1 cellular context compared by ENCODE assay signal in the genomic region with DNA sequence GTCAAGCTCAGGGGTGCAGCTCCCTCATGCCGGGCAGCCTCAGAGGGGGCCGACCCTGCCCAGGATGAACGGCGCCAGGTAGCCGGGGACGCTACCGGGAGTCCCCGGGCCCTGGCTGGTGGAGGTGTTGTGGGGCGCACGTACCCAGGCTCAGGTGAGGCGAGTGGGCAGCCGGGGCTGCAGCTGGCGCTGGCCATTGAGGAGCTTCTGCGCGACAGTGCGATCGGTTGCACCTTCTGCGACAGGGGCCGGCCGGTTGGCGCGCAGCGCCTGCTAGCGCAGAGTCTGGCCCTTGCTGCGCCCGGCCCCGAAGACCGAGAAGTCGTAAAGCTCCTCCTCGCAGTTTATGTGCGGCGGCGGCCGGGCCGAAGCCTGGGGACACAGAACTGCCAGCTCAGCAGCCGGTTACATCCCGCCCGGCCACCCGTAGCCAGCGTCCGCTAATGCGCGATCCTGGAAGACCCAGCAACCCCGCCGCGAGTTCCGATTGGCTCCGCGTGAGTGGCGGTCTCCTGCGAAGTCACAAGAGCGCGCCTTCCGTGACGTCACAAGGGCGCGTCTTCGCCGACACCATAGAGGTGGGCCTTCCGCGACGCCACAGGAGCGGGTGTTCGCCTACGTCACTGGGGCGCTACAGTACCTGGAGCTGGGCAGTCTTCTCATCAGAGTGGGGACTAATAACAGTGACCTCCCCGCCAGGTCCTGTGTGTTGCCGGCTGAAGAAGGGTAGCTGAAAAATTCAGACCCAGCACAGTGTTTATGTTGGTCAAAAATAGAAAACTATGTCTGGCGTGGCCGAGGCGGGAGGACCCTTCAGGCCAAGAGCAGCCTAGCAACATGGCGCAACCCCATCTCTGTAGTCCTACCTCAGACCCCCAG.
TF ChIP-seq lines count a peak whose summit lies in the region.

No MANE protein-coding gene starts in this region.

TF ChIP-seq in HepG2, 621 proteins besides CTCF, POLR2A, EP300 and RAD21 (continued from another document and continues in another):
- TF ChIP-seq, protein P1, sequence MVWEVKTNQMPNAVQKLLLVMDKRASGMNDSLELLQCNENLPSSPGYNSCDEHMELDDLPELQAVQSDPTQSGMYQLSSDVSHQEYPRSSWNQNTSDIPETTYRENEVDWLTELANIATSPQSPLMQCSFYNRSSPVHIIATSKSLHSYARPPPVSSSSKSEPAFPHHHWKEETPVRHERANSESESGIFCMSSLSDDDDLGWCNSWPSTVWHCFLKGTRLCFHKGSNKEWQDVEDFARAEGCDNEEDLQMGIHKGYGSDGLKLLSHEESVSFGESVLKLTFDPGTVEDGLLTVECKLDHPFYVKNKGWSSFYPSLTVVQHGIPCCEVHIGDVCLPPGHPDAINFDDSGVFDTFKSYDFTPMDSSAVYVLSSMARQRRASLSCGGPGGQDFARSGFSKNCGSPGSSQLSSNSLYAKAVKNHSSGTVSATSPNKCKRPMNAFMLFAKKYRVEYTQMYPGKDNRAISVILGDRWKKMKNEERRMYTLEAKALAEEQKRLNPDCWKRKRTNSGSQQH (CRISPR knock-in tag; IDR thresholded peaks at IDR 0.05; ENCODE audit: low read depth) = peak; percentile 72; the same call in 1 of the 2 replicates
- TF ChIP-seq ZC3H13 (CRISPR knock-in tag; IDR thresholded peaks at IDR 0.05) = peak; percentile 42; the same call in 1 of the 2 replicates
- TF ChIP-seq PHF20 (CRISPR knock-in tag; IDR thresholded peaks at IDR 0.05) = peak; percentile 97
- 0 out of 2 replicates have a peak, but pooled peaks have one; percentile 72 for TF ChIP-seq ZFP1 (CRISPR knock-in tag; IDR thresholded peaks at IDR 0.05)
- TF ChIP-seq, protein P2, sequence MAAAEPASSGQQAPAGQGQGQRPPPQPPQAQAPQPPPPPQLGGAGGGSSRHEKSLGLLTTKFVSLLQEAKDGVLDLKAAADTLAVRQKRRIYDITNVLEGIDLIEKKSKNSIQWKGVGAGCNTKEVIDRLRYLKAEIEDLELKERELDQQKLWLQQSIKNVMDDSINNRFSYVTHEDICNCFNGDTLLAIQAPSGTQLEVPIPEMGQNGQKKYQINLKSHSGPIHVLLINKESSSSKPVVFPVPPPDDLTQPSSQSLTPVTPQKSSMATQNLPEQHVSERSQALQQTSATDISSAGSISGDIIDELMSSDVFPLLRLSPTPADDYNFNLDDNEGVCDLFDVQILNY (CRISPR knock-in tag; conservative IDR thresholded peaks at IDR 0.05) = 0 out of 2 replicates have a peak, but pooled peaks have one; percentile 48
- TF ChIP-seq CREB1 (IDR thresholded peaks at IDR 0.05) = peak; percentile 100
- TF ChIP-seq CREB1 (CRISPR knock-in tag; IDR thresholded peaks at IDR 0.05) = peak; percentile 98
- TF ChIP-seq SPEN (CRISPR knock-in tag; IDR thresholded peaks at IDR 0.05; ENCODE audit: low read depth) = peak; percentile 94
- TF ChIP-seq, protein P3, sequence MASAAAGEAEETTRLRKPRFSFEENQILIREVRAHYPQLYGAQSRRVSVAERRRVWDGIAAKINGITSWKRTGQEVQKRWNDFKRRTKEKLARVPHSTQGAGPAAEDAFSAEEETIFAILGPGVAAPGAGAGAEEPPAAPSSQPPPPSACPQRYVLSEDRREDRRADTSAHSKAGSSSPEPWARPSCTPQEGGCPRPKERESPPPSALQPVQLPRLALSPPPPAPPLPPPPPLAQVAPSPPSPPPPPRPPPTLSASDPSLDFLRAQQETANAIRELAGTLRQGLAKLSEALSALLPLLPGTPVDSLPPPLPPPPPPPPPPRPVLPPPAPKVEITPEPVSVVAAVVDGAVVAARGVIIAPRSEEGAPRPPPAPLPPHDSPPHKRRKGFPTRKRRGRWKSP (CRISPR knock-in tag; IDR thresholded peaks at IDR 0.05) = peak; percentile 91
- TF ChIP-seq, protein P4, sequence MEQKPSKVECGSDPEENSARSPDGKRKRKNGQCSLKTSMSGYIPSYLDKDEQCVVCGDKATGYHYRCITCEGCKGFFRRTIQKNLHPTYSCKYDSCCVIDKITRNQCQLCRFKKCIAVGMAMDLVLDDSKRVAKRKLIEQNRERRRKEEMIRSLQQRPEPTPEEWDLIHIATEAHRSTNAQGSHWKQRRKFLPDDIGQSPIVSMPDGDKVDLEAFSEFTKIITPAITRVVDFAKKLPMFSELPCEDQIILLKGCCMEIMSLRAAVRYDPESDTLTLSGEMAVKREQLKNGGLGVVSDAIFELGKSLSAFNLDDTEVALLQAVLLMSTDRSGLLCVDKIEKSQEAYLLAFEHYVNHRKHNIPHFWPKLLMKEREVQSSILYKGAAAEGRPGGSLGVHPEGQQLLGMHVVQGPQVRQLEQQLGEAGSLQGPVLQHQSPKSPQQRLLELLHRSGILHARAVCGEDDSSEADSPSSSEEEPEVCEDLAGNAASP (CRISPR knock-in tag; IDR thresholded peaks at IDR 0.05; ENCODE audit: borderline replicate concordance) = peak; percentile 50; the same call in 1 of the 2 replicates
- TF ChIP-seq NKX3-1 (CRISPR knock-in tag; IDR thresholded peaks at IDR 0.05) = peak; percentile 59; the same call in 1 of the 2 replicates
- TF ChIP-seq ATF1 (CRISPR knock-in tag; IDR thresholded peaks at IDR 0.05) = peak; percentile 99
- TF ChIP-seq ZFP62 (CRISPR knock-in tag; IDR thresholded peaks at IDR 0.05) = 0 out of 2 replicates have a peak, but pooled peaks have one; percentile 16
- peak; percentile 72; the same call in 1 of the 2 replicates for TF ChIP-seq ZNF564 (CRISPR knock-in tag; IDR thresholded peaks at IDR 0.05)
- peak; percentile 87 for TF ChIP-seq SMYD3 (CRISPR knock-in tag; IDR thresholded peaks at IDR 0.05)
- TF ChIP-seq, protein P5, sequence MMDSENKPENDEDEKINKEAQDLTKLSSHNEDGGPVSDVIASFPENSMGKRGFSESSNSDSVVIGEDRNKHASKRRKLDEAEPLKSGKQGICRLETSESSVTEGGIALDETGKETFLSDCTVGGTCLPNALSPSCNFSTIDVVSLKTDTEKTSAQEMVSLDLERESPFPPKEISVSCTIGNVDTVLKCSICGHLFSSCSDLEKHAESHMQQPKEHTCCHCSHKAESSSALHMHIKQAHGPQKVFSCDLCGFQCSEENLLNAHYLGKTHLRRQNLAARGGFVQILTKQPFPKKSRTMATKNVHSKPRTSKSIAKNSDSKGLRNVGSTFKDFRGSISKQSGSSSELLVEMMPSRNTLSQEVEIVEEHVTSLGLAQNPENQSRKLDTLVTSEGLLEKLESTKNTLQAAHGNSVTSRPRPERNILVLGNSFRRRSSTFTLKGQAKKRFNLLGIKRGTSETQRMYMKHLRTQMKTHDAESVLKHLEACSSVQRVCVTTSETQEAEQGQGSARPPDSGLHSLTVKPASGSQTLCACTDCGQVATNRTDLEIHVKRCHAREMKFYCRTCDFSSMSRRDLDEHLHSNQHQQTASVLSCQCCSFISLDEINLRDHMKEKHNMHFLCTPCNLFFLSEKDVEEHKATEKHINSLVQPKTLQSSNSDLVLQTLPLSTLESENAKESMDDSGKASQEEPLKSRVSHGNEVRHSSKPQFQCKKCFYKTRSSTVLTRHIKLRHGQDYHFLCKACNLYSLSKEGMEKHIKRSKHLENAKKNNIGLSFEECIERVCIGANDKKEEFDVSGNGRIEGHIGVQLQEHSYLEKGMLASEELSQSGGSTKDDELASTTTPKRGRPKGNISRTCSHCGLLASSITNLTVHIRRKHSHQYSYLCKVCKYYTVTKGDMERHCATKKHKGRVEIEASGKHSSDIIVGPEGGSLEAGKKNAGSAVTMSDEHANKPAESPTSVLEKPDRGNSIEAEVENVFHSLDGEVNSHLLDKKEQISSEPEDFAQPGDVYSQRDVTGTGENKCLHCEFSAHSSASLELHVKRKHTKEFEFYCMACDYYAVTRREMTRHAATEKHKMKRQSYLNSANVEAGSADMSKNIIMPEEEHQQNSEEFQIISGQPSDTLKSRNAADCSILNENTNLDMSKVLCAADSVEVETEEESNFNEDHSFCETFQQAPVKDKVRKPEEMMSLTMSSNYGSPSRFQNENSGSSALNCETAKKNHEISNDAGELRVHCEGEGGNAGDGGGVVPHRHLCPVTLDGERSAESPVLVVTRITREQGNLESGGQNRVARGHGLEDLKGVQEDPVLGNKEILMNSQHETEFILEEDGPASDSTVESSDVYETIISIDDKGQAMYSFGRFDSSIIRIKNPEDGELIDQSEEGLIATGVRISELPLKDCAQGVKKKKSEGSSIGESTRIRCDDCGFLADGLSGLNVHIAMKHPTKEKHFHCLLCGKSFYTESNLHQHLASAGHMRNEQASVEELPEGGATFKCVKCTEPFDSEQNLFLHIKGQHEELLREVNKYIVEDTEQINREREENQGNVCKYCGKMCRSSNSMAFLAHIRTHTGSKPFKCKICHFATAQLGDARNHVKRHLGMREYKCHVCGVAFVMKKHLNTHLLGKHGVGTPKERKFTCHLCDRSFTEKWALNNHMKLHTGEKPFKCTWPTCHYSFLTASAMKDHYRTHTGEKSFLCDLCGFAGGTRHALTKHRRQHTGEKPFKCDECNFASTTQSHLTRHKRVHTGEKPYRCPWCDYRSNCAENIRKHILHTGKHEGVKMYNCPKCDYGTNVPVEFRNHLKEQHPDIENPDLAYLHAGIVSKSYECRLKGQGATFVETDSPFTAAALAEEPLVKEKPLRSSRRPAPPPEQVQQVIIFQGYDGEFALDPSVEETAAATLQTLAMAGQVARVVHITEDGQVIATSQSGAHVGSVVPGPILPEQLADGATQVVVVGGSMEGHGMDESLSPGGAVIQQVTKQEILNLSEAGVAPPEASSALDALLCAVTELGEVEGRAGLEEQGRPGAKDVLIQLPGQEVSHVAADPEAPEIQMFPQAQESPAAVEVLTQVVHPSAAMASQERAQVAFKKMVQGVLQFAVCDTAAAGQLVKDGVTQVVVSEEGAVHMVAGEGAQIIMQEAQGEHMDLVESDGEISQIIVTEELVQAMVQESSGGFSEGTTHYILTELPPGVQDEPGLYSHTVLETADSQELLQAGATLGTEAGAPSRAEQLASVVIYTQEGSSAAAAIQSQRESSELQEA (CRISPR knock-in tag; IDR thresholded peaks at IDR 0.05; ENCODE audit: not compliant biosample characterization) = peak; percentile 25
- TF ChIP-seq, protein P6, sequence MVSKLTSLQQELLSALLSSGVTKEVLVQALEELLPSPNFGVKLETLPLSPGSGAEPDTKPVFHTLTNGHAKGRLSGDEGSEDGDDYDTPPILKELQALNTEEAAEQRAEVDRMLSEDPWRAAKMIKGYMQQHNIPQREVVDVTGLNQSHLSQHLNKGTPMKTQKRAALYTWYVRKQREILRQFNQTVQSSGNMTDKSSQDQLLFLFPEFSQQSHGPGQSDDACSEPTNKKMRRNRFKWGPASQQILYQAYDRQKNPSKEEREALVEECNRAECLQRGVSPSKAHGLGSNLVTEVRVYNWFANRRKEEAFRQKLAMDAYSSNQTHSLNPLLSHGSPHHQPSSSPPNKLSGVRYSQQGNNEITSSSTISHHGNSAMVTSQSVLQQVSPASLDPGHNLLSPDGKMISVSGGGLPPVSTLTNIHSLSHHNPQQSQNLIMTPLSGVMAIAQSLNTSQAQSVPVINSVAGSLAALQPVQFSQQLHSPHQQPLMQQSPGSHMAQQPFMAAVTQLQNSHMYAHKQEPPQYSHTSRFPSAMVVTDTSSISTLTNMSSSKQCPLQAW (CRISPR knock-in tag; IDR thresholded peaks at IDR 0.05) = peak; percentile 52
- TF ChIP-seq TMF1 (CRISPR knock-in tag; IDR thresholded peaks at IDR 0.05; ENCODE audit: low read depth) = peak; percentile 71; the same call in 1 of the 2 replicates
- peak; percentile 71 for TF ChIP-seq SP2 (CRISPR knock-in tag; IDR thresholded peaks at IDR 0.05)
- TF ChIP-seq ZNF367 (CRISPR knock-in tag; IDR thresholded peaks at IDR 0.05; ENCODE audit: borderline replicate concordance) = peak; percentile 76; the same call in 1 of the 2 replicates
- peak; percentile 43; the same call in 1 of the 2 replicates for TF ChIP-seq ARHGAP35 (CRISPR knock-in tag; IDR thresholded peaks at IDR 0.05; ENCODE audit: borderline replicate concordance)
- 0 out of 2 replicates have a peak, but pooled peaks have one; percentile 25 for TF ChIP-seq ZNF616 (CRISPR knock-in tag; IDR thresholded peaks at IDR 0.05; ENCODE audit: low read depth)
- TF ChIP-seq REL (CRISPR knock-in tag; conservative IDR thresholded peaks at IDR 0.05) = peak; percentile 76
- TF ChIP-seq, protein P7, sequence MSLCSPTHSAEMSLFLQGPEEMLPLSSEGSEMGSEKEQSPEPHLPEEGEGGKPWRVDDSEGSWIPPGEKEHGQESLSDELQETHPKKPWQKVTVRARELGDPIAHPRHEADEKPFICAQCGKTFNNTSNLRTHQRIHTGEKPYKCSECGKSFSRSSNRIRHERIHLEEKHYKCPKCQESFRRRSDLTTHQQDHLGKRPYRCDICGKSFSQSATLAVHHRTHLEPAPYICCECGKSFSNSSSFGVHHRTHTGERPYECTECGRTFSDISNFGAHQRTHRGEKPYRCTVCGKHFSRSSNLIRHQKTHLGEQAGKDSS (CRISPR knock-in tag; IDR thresholded peaks at IDR 0.05; ENCODE audit: borderline replicate concordance, low read depth) = peak; percentile 57; the same call in 1 of the 2 replicates
- 0 out of 2 replicates have a peak, but pooled peaks have one; percentile 44 for TF ChIP-seq SNAPC2 (CRISPR knock-in tag; IDR thresholded peaks at IDR 0.05)
- peak; percentile 41 for TF ChIP-seq TEAD3 (CRISPR knock-in tag; optimal IDR thresholded peaks at IDR 0.05; ENCODE audit: borderline replicate concordance)
- peak; percentile 63; the same call in 1 of the 2 replicates for TF ChIP-seq HOXA5 (CRISPR knock-in tag; IDR thresholded peaks at IDR 0.05)
- TF ChIP-seq, protein P8, sequence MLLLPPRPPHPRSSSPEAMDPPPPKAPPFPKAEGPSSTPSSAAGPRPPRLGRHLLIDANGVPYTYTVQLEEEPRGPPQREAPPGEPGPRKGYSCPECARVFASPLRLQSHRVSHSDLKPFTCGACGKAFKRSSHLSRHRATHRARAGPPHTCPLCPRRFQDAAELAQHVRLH (CRISPR knock-in tag; IDR thresholded peaks at IDR 0.05; ENCODE audit: borderline replicate concordance, low read depth) = peak; percentile 24; the same call in 1 of the 2 replicates
- TF ChIP-seq CREM (IDR thresholded peaks at IDR 0.05) = peak; percentile 99
- peak; percentile 97 for TF ChIP-seq CREM (CRISPR knock-in tag; IDR thresholded peaks at IDR 0.05)
- peak; percentile 81 for TF ChIP-seq DMAP1 (CRISPR knock-in tag; IDR thresholded peaks at IDR 0.05)
- TF ChIP-seq, protein P9, sequence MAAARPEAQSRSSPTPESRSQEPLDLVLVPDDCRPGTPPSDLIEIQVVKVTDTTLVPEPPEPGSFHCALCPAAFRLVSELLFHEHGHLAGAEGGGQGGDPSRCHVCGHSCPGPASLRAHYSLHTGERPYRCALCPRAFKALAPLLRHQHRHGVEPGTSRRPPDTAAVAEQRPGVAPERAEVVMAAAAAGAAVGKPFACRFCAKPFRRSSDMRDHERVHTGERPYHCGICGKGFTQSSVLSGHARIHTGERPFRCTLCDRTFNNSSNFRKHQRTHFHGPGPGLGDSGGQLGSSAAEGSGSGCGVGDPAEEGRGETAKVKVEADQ (CRISPR knock-in tag; IDR thresholded peaks at IDR 0.05; ENCODE audit: borderline replicate concordance) = peak; percentile 28; the same call in 1 of the 2 replicates
- TF ChIP-seq ZNF138 (CRISPR knock-in tag; IDR thresholded peaks at IDR 0.05; ENCODE audit: low read depth) = 0 out of 2 replicates have a peak, but pooled peaks have one; percentile 88
- peak; percentile 64; the same call in 1 of the 2 replicates for TF ChIP-seq SALL2 (CRISPR knock-in tag; IDR thresholded peaks at IDR 0.05)
- peak; percentile 81; the same call in 1 of the 2 replicates for TF ChIP-seq MAFG (CRISPR knock-in tag; IDR thresholded peaks at IDR 0.05)
- peak; percentile 91 for TF ChIP-seq NFYB (CRISPR knock-in tag; IDR thresholded peaks at IDR 0.05)
- TF ChIP-seq KDM3A (CRISPR knock-in tag; IDR thresholded peaks at IDR 0.05; ENCODE audit: low read depth) = peak; percentile 32; the same call in 1 of the 2 replicates
- TF ChIP-seq FOXO1 (CRISPR knock-in tag; IDR thresholded peaks at IDR 0.05) = 0 out of 2 replicates have a peak, but pooled peaks have one; percentile 7
- peak; percentile 94 for TF ChIP-seq ZFX (CRISPR knock-in tag; IDR thresholded peaks at IDR 0.05; ENCODE audit: low read depth)
